Comparison of ENCODE assay signal across 8 cellular contexts in the genomic region with DNA sequence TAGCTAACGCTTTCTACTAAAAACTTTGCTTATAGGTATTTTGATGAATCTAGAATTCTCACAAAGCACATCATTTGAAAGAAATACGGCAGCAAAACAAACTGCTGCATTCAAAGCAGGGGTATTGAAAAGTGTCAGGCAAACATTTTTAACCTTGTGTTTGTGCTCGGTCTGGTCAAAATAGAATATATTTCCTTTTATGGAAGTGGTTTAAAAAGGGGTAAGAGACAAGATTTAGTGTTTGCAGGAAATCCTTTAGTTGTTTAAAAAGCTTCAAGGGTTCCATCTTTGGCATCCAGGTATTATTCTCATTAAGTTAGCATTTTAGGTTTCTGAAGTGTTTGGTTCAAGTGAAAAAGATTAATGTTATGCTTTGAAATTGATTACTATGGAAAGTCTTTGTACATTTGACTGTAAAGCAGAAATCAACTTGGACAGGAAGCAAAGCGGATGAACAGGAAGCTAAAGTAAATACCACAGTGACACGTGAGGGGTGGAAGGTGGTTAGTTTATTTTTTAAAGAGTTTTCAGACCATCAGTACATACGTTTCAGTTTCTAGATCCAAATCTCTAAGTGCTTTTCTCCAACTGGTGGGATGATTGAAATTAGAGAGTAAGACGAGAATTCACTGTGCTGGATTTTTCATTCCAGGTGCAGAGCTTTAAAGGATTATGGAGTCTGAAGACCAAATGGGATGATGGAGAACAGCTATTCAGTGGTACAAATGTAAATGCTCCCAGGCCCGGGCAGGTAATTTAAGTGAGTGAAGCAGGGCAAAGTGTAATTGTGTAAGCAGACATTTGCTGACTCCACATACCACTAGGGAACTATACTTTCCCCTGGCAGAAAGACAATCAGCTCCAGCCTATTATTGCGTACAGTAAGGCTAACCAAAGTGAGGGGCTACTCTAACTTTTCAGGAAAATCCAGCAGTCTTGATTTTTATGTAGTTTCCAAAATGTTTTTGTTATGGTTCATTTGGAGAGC.
DNase-seq lines count a peak whose midpoint lies in the region; ATAC-seq and TF ChIP-seq lines count a peak whose summit lies in the region.

No MANE protein-coding gene starts in this region.

- no peak for TF ChIP-seq CTCF in osteocyte (IDR thresholded peaks at IDR 0.05)

- DNase-seq in activated T-cell treated with anti-CD3 and anti-CD28 coated beads, Interleukin-2, amount 50 U/mL, for 24 hours = no peak
- no peak for DNase-seq in activated T-cell treated with anti-CD3 and anti-CD28 coated beads, Interleukin-2, amount 50 U/mL, for 48 hours
- peak in 4 of 34 experiments; percentile 5 to 22 (median 8) for DNase-seq in T-cell
- DNase-seq in osteocyte (ENCODE audit: extremely low spot score, unreplicated experiment) = no peak
- no peak for DNase-seq in NCI-H1930 (lab: John Stamatoyannopoulos, UW)
- DNase-seq in stimulated activated CD4-positive, alpha-beta T cell treated with anti-CD3 and anti-CD28 coated beads, Interleukin-12 subunit alpha, Interleukin-12 subunit beta, amount 100 ng/mL, for 4 hours = no peak
- DNase-seq in EL = no peak

- POLR2A ChIA-PET in T-cell (lab: Charles Lee) = interaction anchor here in 1 of 2 donors (0.5 kb wide), 1 partner anchor 314 kb away, joined by 3 read pairs; no protein-coding TSS in a partner anchor

- ATAC-seq in HG02973 (IDR thresholded peaks at IDR 0.05; ENCODE audit: unreplicated experiment) (peak; percentile 88), T-cell (replicated peaks in 1 of 4) (peak; percentile 60 to 89 (median 74))

- peaks cover 40% of the 10 kb centered on the region for H3K4me1 Mint-ChIP-seq in activated T-cell treated with anti-CD3 and anti-CD28 coated beads, Interleukin-2, amount 50 U/mL, for 24 hours (ENCODE audit: low read depth)
- peaks cover 51 to 56% (median 54%) of the 10 kb centered on the region in 3 donors for H3K4me1 Mint-ChIP-seq in T-cell
- H3K4me1 Mint-ChIP-seq in osteocyte (ENCODE audit: unreplicated experiment) = peaks cover 47% of the 10 kb centered on the region

- H3K9me3 Mint-ChIP-seq in activated T-cell treated with anti-CD3 and anti-CD28 coated beads, Interleukin-2, amount 50 U/mL, for 24 hours = no peaks in the 10 kb centered on the region
- H3K9me3 Mint-ChIP-seq in T-cell (no peaks in the 10 kb centered on the region), osteocyte (ENCODE audit: unreplicated experiment) (no peaks in the 10 kb centered on the region)

- CTCF ChIA-PET in T-cell (lab: Charles Lee) = interaction anchor here (0.5 to 0.7 kb wide), 2 partner anchors 209 to 1777 kb away, joined by 3 read pairs; no protein-coding TSS in a partner anchor

- H3K27ac Mint-ChIP-seq in activated T-cell treated with anti-CD3 and anti-CD28 coated beads, Interleukin-2, amount 50 U/mL, for 24 hours = peak overlapping the region; percentile 76
- peak overlapping the region; percentile 93 to 94 for H3K27ac Mint-ChIP-seq in T-cell
- peak overlapping the region; percentile 48 for H3K27ac Mint-ChIP-seq in osteocyte (ENCODE audit: unreplicated experiment)

- H3K36me3 Mint-ChIP-seq in activated T-cell treated with anti-CD3 and anti-CD28 coated beads, Interleukin-2, amount 50 U/mL, for 24 hours (ENCODE audit: low read depth) = no peaks in the 10 kb centered on the region
- no peaks in the 10 kb centered on the region for H3K36me3 Mint-ChIP-seq in T-cell
- H3K36me3 Mint-ChIP-seq in osteocyte (ENCODE audit: unreplicated experiment) = peaks cover 2% of the 10 kb centered on the region

- no peaks in the 10 kb centered on the region for H3K27me3 Mint-ChIP-seq in activated T-cell treated with anti-CD3 and anti-CD28 coated beads, Interleukin-2, amount 50 U/mL, for 24 hours
- H3K27me3 Mint-ChIP-seq in T-cell (no peaks in the 10 kb centered on the region), osteocyte (ENCODE audit: unreplicated experiment) (no peaks in the 10 kb centered on the region)

- H3K4me3 Mint-ChIP-seq in activated T-cell treated with anti-CD3 and anti-CD28 coated beads, Interleukin-2, amount 50 U/mL, for 24 hours = peak overlapping the region; percentile 47
- H3K4me3 Mint-ChIP-seq in T-cell (peak overlapping the region; percentile 63 to 81 (median 65)), osteocyte (ENCODE audit: unreplicated experiment) (no peak overlapping the region)
